ENCODE assay signal across 29 cellular contexts in genomic region chr15:100020614-100021013, GRCh38.
DNase-seq lines count a peak whose midpoint lies in the region; ATAC-seq lines count a peak whose summit lies in the region.
"Had no signal": no experiment of that assay in that cellular context is flagged by ENCODE, and none has a peak within 500 bp of the region (broad histone marks: within the 10 kb centered on the region; RNA-seq: fewer than 3 reads in every experiment).

No MANE protein-coding gene starts in this region.

- DNase-seq in Right ventricle myocardium inferior (ENCODE audit: missing footprints) (no peak), cardiac septum (ENCODE audit: low spot score) (no peak), Right ventricle myocardium superior (no peak), neuronal stem cell (ENCODE audit: low spot score) (no peak), NCI-H2227 treated with DMSO at 0.1 percent for 48 hours (lab: John Stamatoyannopoulos, UW) (no peak), NCI-H2029 (lab: John Stamatoyannopoulos, UW) (no peak)
- DNase-seq in CD4-positive, alpha-beta memory T cell = no peak
- DNase-seq: activated CD4-positive, alpha-beta T cell treated with anti-CD3 and anti-CD28 coated beads, Interleukin-2, amount 50 U/mL, for 1 hour; activated CD8-positive, alpha-beta memory T cell treated with anti-CD3 and anti-CD28 coated beads, Interleukin-2, amount 10 ng/mL, durations not matched to agents 7 days and 5 days; activated naive CD4-positive, alpha-beta T cell treated with Interleukin-2 at 50 U/mL for 16 hours; amniotic stem cell; CD4-positive, CD25-positive, alpha-beta regulatory T cell; effector memory CD4-positive, alpha-beta T cell; erythroblast; GM23248; Kasumi-1; NCI-H1048; NCI-H1694; NCI-H510A treated with DMSO at 0.1 percent for 48 hours; Peyer's patch; small intestine; stimulated activated CD4-positive, alpha-beta T cell treated with anti-CD3 and anti-CD28 coated beads, Interleukin-2, amount 100 ng/mL, for 24 hours; upper lobe of left lung had no signal

- CTCF ChIA-PET in CD4-positive, alpha-beta memory T cell (lab: Charles Lee; ENCODE audit: partially characterized antibody) = no interaction called here

- no peak overlapping the region for H3K4me3 Mint-ChIP-seq in CD4-positive, alpha-beta memory T cell
- H3K4me3 Mint-ChIP-seq: activated CD8-positive, alpha-beta memory T cell treated with anti-CD3 and anti-CD28 coated beads, Interleukin-2, amount 10 ng/mL, durations not matched to agents 7 days and 5 days; CD4-positive, CD25-positive, alpha-beta regulatory T cell; memory B cell had no signal

- H3K27ac ChIP-seq in neuronal stem cell (replicated peaks; ENCODE audit: low read length) = no peak overlapping the region
- H3K27ac ChIP-seq in CD4-positive, alpha-beta memory T cell (ENCODE audit: low read depth, low read length) = no peak overlapping the region
- H3K27ac ChIP-seq: GM23248, neutrophil, Peyer's patch, prostate gland, SJSA1, upper lobe of left lung had no signal

- H3K18ac ChIP-seq in neuronal stem cell (ENCODE audit: low read length) = no peak overlapping the region

- no peak overlapping the region for H3K4ac ChIP-seq in neuronal stem cell (ENCODE audit: low read length)

- no peak overlapping the region for H2BK15ac ChIP-seq in neuronal stem cell (ENCODE audit: low read length)

- no peak overlapping the region for H3K4me2 ChIP-seq in neuronal stem cell (ENCODE audit: insufficient read depth, low read length, poor library complexity, severe bottlenecking)

- H2BK120ac ChIP-seq in neuronal stem cell (ENCODE audit: low read depth, low read length) = no peak overlapping the region

- no peak overlapping the region for H2AK5ac ChIP-seq in neuronal stem cell (ENCODE audit: low read depth, low read length)

- no peak overlapping the region for H2BK5ac ChIP-seq in neuronal stem cell (ENCODE audit: low read length)

- no peaks in the 10 kb centered on the region for H3K27me3 Mint-ChIP-seq in CD4-positive, alpha-beta memory T cell
- H3K27me3 Mint-ChIP-seq: activated CD8-positive, alpha-beta memory T cell treated with anti-CD3 and anti-CD28 coated beads, Interleukin-2, amount 10 ng/mL, durations not matched to agents 7 days and 5 days; CD4-positive, CD25-positive, alpha-beta regulatory T cell had no signal

- no peaks in the 10 kb centered on the region for H3K9me3 ChIP-seq in neuronal stem cell (replicated peaks in 1 of 2; ENCODE audit: control insufficient read depth in 2 of 2, insufficient read depth in 1 of 2, low read depth in 1 of 2, low read length in 2 of 2)
- H3K9me3 ChIP-seq in CD4-positive, alpha-beta memory T cell (ENCODE audit: control insufficient read depth in 1 of 2, low read length in 2 of 2) = no peaks in the 10 kb centered on the region
- H3K9me3 ChIP-seq: neutrophil, Peyer's patch, prostate gland, SJSA1, upper lobe of left lung had no signal

- peaks cover 0 to 2% (median 0%) of the 10 kb centered on the region in 8 donors for H3K9me3 Mint-ChIP-seq in CD4-positive, alpha-beta memory T cell
- H3K9me3 Mint-ChIP-seq: CD4-positive, CD25-positive, alpha-beta regulatory T cell had no signal

- H3K23ac ChIP-seq in neuronal stem cell (ENCODE audit: low read depth, low read length, poor library complexity) = no peak overlapping the region

- no peak overlapping the region for H4K91ac ChIP-seq in neuronal stem cell (ENCODE audit: low read depth, low read length, poor library complexity)

- no peaks in the 10 kb centered on the region for H3K79me1 ChIP-seq in neuronal stem cell (ENCODE audit: low read depth, low read length)

- H3K4me1 Mint-ChIP-seq in CD4-positive, alpha-beta memory T cell = no peaks in the 10 kb centered on the region
- H3K4me1 Mint-ChIP-seq: activated CD8-positive, alpha-beta memory T cell treated with anti-CD3 and anti-CD28 coated beads, Interleukin-2, amount 10 ng/mL, durations not matched to agents 7 days and 5 days; CD4-positive, CD25-positive, alpha-beta regulatory T cell; memory B cell had no signal

- intact Hi-C loops in Right ventricle myocardium inferior (cut with DNase I) = no loop called here
- intact Hi-C loops in cardiac septum (cut with DNase I) = no loop called here
- intact Hi-C loops in Right ventricle myocardium superior (cut with DNase I) = no loop called here
- intact Hi-C loops in CD4-positive, alpha-beta memory T cell (cut with micrococcal nuclease) = no loop called here

- no peaks in the 10 kb centered on the region for H3K27me3 ChIP-seq in neuronal stem cell (ENCODE audit: control insufficient read depth in 3 of 3, insufficient read depth in 3 of 3, low read depth in 1 of 3, low read length in 3 of 3)
- no peaks in the 10 kb centered on the region for H3K27me3 ChIP-seq in CD4-positive, alpha-beta memory T cell (ENCODE audit: insufficient read depth, low read length)
- H3K27me3 ChIP-seq: neutrophil, Peyer's patch, SJSA1, upper lobe of left lung had no signal

- no CpG with 5 or more reads among the region's 6 CpGs for WGBS in neuronal stem cell (ENCODE audit: extremely low coverage in 2 of 2, insufficient read length in 2 of 2, insufficient replicate concordance in 1 of 2), 2 donors

- H3K4me3 ChIP-seq in neuronal stem cell (ENCODE audit: low read length in 2 of 2) = no peak overlapping the region
- no peak overlapping the region for H3K4me3 ChIP-seq in CD4-positive, alpha-beta memory T cell (ENCODE audit: low read length in 2 of 2)
- H3K4me3 ChIP-seq: GM12878, GM23248, Peyer's patch, prostate gland, SJSA1, upper lobe of left lung had no signal

- no peaks in the 10 kb centered on the region for H3K36me3 ChIP-seq in neuronal stem cell (replicated peaks in 1 of 2; ENCODE audit: control insufficient read depth in 2 of 2, insufficient read depth in 2 of 2, low read length in 2 of 2)
- H3K36me3 ChIP-seq in CD4-positive, alpha-beta memory T cell (ENCODE audit: insufficient read depth, low read length) = no peaks in the 10 kb centered on the region
- H3K36me3 ChIP-seq: neutrophil, Peyer's patch, prostate gland, SJSA1, upper lobe of left lung had no signal

- POLR2A ChIA-PET in CD4-positive, alpha-beta memory T cell (lab: Charles Lee; ENCODE audit: partially characterized antibody) = no interaction called here

- ATAC-seq in Right ventricle myocardium inferior (peak; percentile 8), Right ventricle myocardium superior (ENCODE audit: poor library complexity) (peak; percentile 60), GM19328 (IDR thresholded peaks at IDR 0.05; ENCODE audit: unreplicated experiment) (no peak)
- ATAC-seq: activated CD8-positive, alpha-beta memory T cell treated with anti-CD3 and anti-CD28 coated beads, Interleukin-2, amount 10 ng/mL, durations not matched to agents 7 days and 5 days; GM12878 had no signal

- peak overlapping the region; percentile 7 for H3K9ac ChIP-seq in neuronal stem cell (ENCODE audit: low read depth, low read length, poor library complexity)
- H3K9ac ChIP-seq: GM23248 had no signal

- no peak overlapping the region for H3K14ac ChIP-seq in neuronal stem cell (ENCODE audit: low read length)

- peaks cover 7 to 19% of the 10 kb centered on the region in 2 donors for H3K36me3 Mint-ChIP-seq in CD4-positive, alpha-beta memory T cell
- H3K36me3 Mint-ChIP-seq: activated CD8-positive, alpha-beta memory T cell treated with anti-CD3 and anti-CD28 coated beads, Interleukin-2, amount 10 ng/mL, durations not matched to agents 7 days and 5 days; memory B cell had no signal

- H4K8ac ChIP-seq in neuronal stem cell (ENCODE audit: low read depth, low read length) = no peak overlapping the region

- H3K4me1 ChIP-seq in neuronal stem cell (ENCODE audit: control insufficient read depth in 2 of 2, insufficient read depth in 1 of 2, low read depth in 1 of 2, low read length in 2 of 2) = peaks cover 0 to 1% of the 10 kb centered on the region in 2 donors
- no peaks in the 10 kb centered on the region for H3K4me1 ChIP-seq in CD4-positive, alpha-beta memory T cell (ENCODE audit: insufficient read depth, low read length)
- H3K4me1 ChIP-seq: Peyer's patch, prostate gland, SJSA1, upper lobe of left lung had no signal

- H2AFZ ChIP-seq in neuronal stem cell (ENCODE audit: low read length) = no peak overlapping the region
- H2AFZ ChIP-seq: GM23248 had no signal

- H2BK12ac ChIP-seq in neuronal stem cell (ENCODE audit: low read length) = no peak overlapping the region

- H3K27ac Mint-ChIP-seq in CD4-positive, alpha-beta memory T cell = no peak overlapping the region
- H3K27ac Mint-ChIP-seq: activated CD8-positive, alpha-beta memory T cell treated with anti-CD3 and anti-CD28 coated beads, Interleukin-2, amount 10 ng/mL, durations not matched to agents 7 days and 5 days; CD4-positive, CD25-positive, alpha-beta regulatory T cell; memory B cell had no signal
